Comparison of ENCODE assay signal across 20 cellular contexts in genomic region chr16:74747716-74748041, GRCh38. TPM values are rescaled to one million over a fixed set of nuclear protein-coding genes. Genes with fewer than 3 reads are reported as not detected.
"Had no signal": no experiment of that assay in that cellular context is flagged by ENCODE, and none has a peak within 500 bp of the region (broad histone marks: within the 10 kb centered on the region; RNA-seq: fewer than 3 reads in every experiment).

No MANE protein-coding gene starts in this region.

- H3K9me3 ChIP-seq: mucosa of descending colon had no signal

- FAIRE-seq: frontal cortex had no signal

- H3K4me3 ChIP-seq: mucosa of descending colon had no signal

- DNase-seq: activated CD4-positive, alpha-beta T cell treated with anti-CD3 and anti-CD28 coated beads for 4 hours; activated CD4-positive, alpha-beta T cell treated with anti-CD3 and anti-CD28 coated beads, Interleukin-2, amount 50 U/mL, for 48 hours; activated CD4-positive, CD25-positive, alpha-beta regulatory T cell; activated CD8-positive, alpha-beta memory T cell treated with anti-CD3 and anti-CD28 coated beads, Interleukin-2, amount 50 U/mL, for 48 hours; activated effector memory CD4-positive, alpha-beta T cell treated with Interleukin-2 at 50 U/mL for 16 hours; activated naive CD4-positive, alpha-beta T cell treated with anti-CD3 and anti-CD28 coated beads for 36 hours; activated naive CD8-positive, alpha-beta T cell treated with anti-CD3 and anti-CD28 coated beads, Interleukin-2, amount 10 ng/mL, durations not matched to agents 7 days and 5 days; activated T-cell treated with anti-CD3 and anti-CD28 coated beads, Interleukin-2, amount 50 U/mL, for 72 hours; amniotic stem cell; effector CD4-positive, alpha-beta T cell; mesendoderm; nephron progenitor cell; retina; stimulated activated CD4-positive, alpha-beta T cell treated with anti-CD3 and anti-CD28 coated beads, Interleukin-4, amount 100 ng/mL, for 1 hour; stimulated activated naive CD4-positive, alpha-beta T cell; T1000 had no signal

RNA-seq across cellular contexts. Expression of gene FA2H, which starts 26.9 kb away (rescaled TPM):
- total RNA-seq: activated CD8-positive, alpha-beta memory T cell treated with anti-CD3 and anti-CD28 coated beads for 36 hours; activated naive CD8-positive, alpha-beta T cell treated with anti-CD3 and anti-CD28 coated beads, Interleukin-2, amount 10 ng/mL, durations not matched to agents 7 days and 5 days; activated T-cell treated with anti-CD3 and anti-CD28 coated beads, Interleukin-2, amount 50 U/mL, for 72 hours; posterior vena cava had no signal
